Comparison of ENCODE assay signal across 9 cellular contexts in genomic region chr1:111465754-111466153, GRCh38. TPM values are rescaled to one million over a fixed set of nuclear protein-coding genes. Genes with fewer than 3 reads are reported as not detected.
"Had no signal": no experiment of that assay in that cellular context is flagged by ENCODE, and none has a peak within 500 bp of the region (broad histone marks: within the 10 kb centered on the region; RNA-seq: fewer than 3 reads in every experiment).

No MANE protein-coding gene starts in this region.

- H3K27ac ChIP-seq: HL-60 had no signal

- H3K27me3 Mint-ChIP-seq: IgD-negative memory B cell had no signal

- ATAC-seq: GM23338, HepG2 had no signal

- H3K9me3 Mint-ChIP-seq: GM23338, H9, IgD-negative memory B cell had no signal

- H3K27ac Mint-ChIP-seq: GM23338, H9 had no signal

- FAIRE-seq: H1, HepG2 had no signal

- H3K4me3 ChIP-seq: GM23338 had no signal

- DNase-seq: H9, HCEC 1CT, KG1 had no signal

- H3K4me3 Mint-ChIP-seq: GM23338, H9, IgD-negative memory B cell had no signal

- H2AFZ ChIP-seq: GM23338 had no signal

- H3K4me2 ChIP-seq: GM23338 had no signal

- H3K4me1 Mint-ChIP-seq: GM23338, H9 had no signal

RNA-seq across cellular contexts. Expression of gene C1orf162, which starts 8.0 kb away (rescaled TPM):
- total RNA-seq: H9 had no signal

RNA-seq across cellular contexts. Expression of gene ADORA3, which starts 37.7 kb away (rescaled TPM):
- total RNA-seq: GM23338, H1, H9, HepG2, HT1080 had no signal
- polyA plus RNA-seq: GM23338, HepG2 had no signal

RNA-seq across cellular contexts. Expression of gene TMIGD3, which starts 37.7 kb away (rescaled TPM):
- total RNA-seq: GM23338, H1, H9, HepG2, HT1080 had no signal
- polyA plus RNA-seq: GM23338, H1, HepG2, IgD-negative memory B cell had no signal
